Comparison of ENCODE assay signal across 7 cellular contexts in the genomic region with DNA sequence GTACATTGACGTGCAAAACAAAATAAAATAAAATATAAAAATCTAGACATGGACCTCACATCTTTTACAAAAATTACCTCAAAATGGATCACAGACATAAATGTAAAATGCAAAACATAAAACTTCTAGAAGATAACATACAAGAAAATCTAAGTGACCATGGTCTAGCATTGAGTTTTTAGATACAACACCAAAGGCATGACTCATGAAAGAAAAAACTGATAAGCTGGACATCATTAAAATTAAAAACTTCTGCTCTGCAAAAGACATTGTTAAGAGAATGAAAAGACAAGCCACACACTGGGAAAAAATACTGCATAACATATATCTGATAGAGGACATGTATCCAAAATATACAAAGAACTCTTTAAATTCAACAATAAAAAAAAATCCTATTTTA.
"Had no signal": no experiment of that assay in that cellular context is flagged by ENCODE, and none has a peak within 500 bp of the region (broad histone marks: within the 10 kb centered on the region; RNA-seq: fewer than 3 reads in every experiment).

No MANE protein-coding gene starts in this region.

- H3K4me3 Mint-ChIP-seq: GM23338, H9 had no signal

- H3K4me2 ChIP-seq: KMS-11 had no signal

- H3K4me3 ChIP-seq: GM23338 had no signal

- ATAC-seq: GM23338 had no signal

- H3K27ac Mint-ChIP-seq: GM23338, H9 had no signal

- FAIRE-seq: HTR-8/SVneo had no signal

- DNase-seq: H9, HCEC 1CT, IMR-90, KBM-7 had no signal

- H2AFZ ChIP-seq: GM23338 had no signal

- H3K9me3 Mint-ChIP-seq: GM23338, H9 had no signal

- H3K27ac ChIP-seq: KMS-11 had no signal

- H3K9ac ChIP-seq: KMS-11 had no signal
